8 cellular contexts compared by ENCODE assay signal in the genomic region with DNA sequence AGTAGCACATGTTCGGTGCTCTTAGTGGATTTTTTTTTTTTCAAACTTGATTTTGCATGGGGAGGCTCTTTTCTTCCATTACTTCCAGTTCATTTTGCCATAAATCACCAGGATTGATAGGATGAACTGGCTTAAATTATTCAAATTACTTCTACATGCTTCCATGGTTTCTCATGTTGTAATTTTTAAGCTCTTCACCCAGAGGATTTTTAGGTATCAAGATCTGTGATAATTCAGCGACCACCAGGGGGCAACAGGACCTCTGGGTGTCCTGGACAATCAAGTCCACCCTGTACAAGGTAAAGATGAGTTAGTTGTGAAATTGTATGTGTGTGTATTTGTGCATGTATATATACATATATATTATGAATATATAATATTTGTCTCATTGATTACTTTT. TPM values are rescaled to one million over a fixed set of nuclear protein-coding genes. Genes with fewer than 3 reads are reported as not detected.
DNase-seq lines count a peak whose midpoint lies in the region; ATAC-seq and TF ChIP-seq lines count a peak whose summit lies in the region.

No MANE protein-coding gene starts in this region.

- no peak for TF ChIP-seq CTCF in ovary (IDR thresholded peaks at IDR 0.05)

- no peaks in the 10 kb centered on the region for H3K36me3 ChIP-seq in ovary

- peak; percentile 7 for DNase-seq in EH (ENCODE audit: low read depth)
- peak; percentile 60 for DNase-seq in NCI-H524 treated with DMSO at 0.1 percent for 48 hours (lab: John Stamatoyannopoulos, UW)
- peak; percentile 74 for DNase-seq in cerebellar cortex (ENCODE audit: low spot score)
- peak in 3 of 5 donors; percentile 21 to 38 (median 32) for DNase-seq in ovary
- DNase-seq in AG08395 (ENCODE audit: low spot score) = no peak
- DNase-seq in DMS79 (lab: John Stamatoyannopoulos, UW) = no peak

- no peaks in the 10 kb centered on the region for H3K4me1 ChIP-seq in ovary (ENCODE audit: insufficient read depth)

- no peak for TF ChIP-seq POLR2A in ovary (IDR thresholded peaks at IDR 0.05)

- ATAC-seq in HG02885 (IDR thresholded peaks at IDR 0.05; ENCODE audit: poor library complexity, unreplicated experiment) = peak; percentile 37
- no peak for ATAC-seq in HG02623 (IDR thresholded peaks at IDR 0.05; ENCODE audit: unreplicated experiment)

- no peaks in the 10 kb centered on the region for H3K9me3 ChIP-seq in ovary

- H3K4me3 ChIP-seq in ovary = no peak overlapping the region

- whole genome bisulfite sequencing in ovary, 3 donors = 50 to 55% (median 50%) methylated on average over 2 of the region's 2 CpGs

- intact Hi-C loops in ovary (cut with DNase I) = no loop called here

- no peaks in the 10 kb centered on the region for H3K27me3 ChIP-seq in ovary

- TF ChIP-seq EP300 in ovary (IDR thresholded peaks at IDR 0.05) = no peak

- H3K27ac ChIP-seq in ovary = no peak overlapping the region

RNA-seq across cellular contexts. Expression of gene EPHA7, which starts 4.2 kb away (rescaled TPM):
- 1 to 10 TPM in 6 of 7 donors, under 1 TPM in 1; 0.95 to 3.0 (median 1.9) TPM for total RNA-seq in ovary
- 1 to 10 TPM in 1 of 2 donors, under 1 TPM in 1; 0.64 to 1.0 TPM for polyA plus RNA-seq in ovary

Comparison
In these comparisons a context has a peak if more than half of its experiments do, and no peak if none do; other contexts are left out.
1. DNase-seq: peak in EH (single experiment), NCI-H524 treated with DMSO at 0.1 percent for 48 hours (single experiment), cerebellar cortex (single experiment) and ovary (3 of 5); none in AG08395 (single experiment) and DMS79 (single experiment).